Comparison of ENCODE assay signal across 17 cellular contexts in the genomic region with DNA sequence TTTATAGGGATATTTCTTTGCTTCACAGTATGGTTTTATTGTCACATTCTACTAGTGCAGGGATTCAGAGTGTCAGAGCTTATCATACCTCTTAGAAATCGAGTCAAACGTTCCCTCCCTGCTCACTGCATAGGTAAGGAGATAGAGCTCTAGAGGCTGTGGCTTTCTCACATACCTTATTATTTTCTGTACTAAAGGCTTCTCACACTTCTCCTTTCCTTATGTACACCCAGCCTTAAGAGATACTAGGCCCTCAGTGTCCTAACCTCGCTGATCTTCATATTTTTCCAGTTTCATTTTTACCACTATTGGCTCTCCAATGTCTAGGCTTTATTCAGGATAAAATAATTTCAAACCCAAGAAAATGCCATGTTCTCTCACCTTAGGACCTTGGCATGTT.
DNase-seq lines count a peak whose midpoint lies in the region; ATAC-seq and TF ChIP-seq lines count a peak whose summit lies in the region.
"Had no signal": no experiment of that assay in that cellular context is flagged by ENCODE, and none has a peak within 500 bp of the region (broad histone marks: within the 10 kb centered on the region; RNA-seq: fewer than 3 reads in every experiment).

No MANE protein-coding gene starts in this region.

- DNase-seq in PC-9 (no peak), cerebellar cortex (ENCODE audit: low spot score) (no peak), SKM-1 treated with dmso at 0.1 percent for 144 hours (lab: John Stamatoyannopoulos, UW; ENCODE audit: unreplicated experiment) (no peak), RWPE1 (ENCODE audit: low spot score) (no peak), immature natural killer cell (no peak)
- DNase-seq: CD4-positive, CD25-positive, alpha-beta regulatory T cell; DMS53; KG1; NCI-H1436 treated with DMSO at 0.1 percent for 48 hours; NCI-H2081 treated with DMSO at 0.1 percent for 48 hours; NCI-H524; SIG-M5; T-helper 2 cell had no signal

- H3K4me3 ChIP-seq in PC-9: no peak overlapping the region

- POLR2A ChIA-PET in PC-9 (lab: Charles Lee; ENCODE audit: unreplicated experiment): no interaction called here
- POLR2A ChIA-PET in RWPE1 (lab: Yijun Ruan, JAX; ENCODE audit: low non-redundant PET): no interaction called here

- no peaks in the 10 kb centered on the region for H3K36me3 ChIP-seq in PC-9 (ENCODE audit: low read depth)

- H3K79me2 ChIP-seq in PC-9 (ENCODE audit: low read depth): no peaks in the 10 kb centered on the region

- no peak overlapping the region for H3K4me3 Mint-ChIP-seq in immature natural killer cell
- H3K4me3 Mint-ChIP-seq: CD4-positive, CD25-positive, alpha-beta regulatory T cell had no signal

- H4K20me1 ChIP-seq in PC-9 (ENCODE audit: insufficient read depth): no peaks in the 10 kb centered on the region

- H3K9me3 ChIP-seq in PC-9 (ENCODE audit: insufficient read depth, low read depth): no peaks in the 10 kb centered on the region

- peaks cover 0 to 3% (median 0%) of the 10 kb centered on the region in 3 donors for H3K27me3 Mint-ChIP-seq in immature natural killer cell (ENCODE audit: low read depth in 3 of 3)
- H3K27me3 Mint-ChIP-seq: CD4-positive, CD25-positive, alpha-beta regulatory T cell had no signal

- peak overlapping the region; percentile 9; the same call in 1 of the 2 replicates for H3K4me2 ChIP-seq in PC-9

- no peaks in the 10 kb centered on the region for H3K36me3 Mint-ChIP-seq in immature natural killer cell
- H3K36me3 Mint-ChIP-seq: CD4-positive, CD25-positive, alpha-beta regulatory T cell had no signal

- no peaks in the 10 kb centered on the region for H3K9me2 ChIP-seq in PC-9 (ENCODE audit: insufficient read depth)

- H2AFZ ChIP-seq in PC-9: no peak overlapping the region

- no peaks in the 10 kb centered on the region for H3F3A ChIP-seq in PC-9 (ENCODE audit: insufficient read depth, low read depth)

- H3K4me1 ChIP-seq in PC-9 (replicated peaks; ENCODE audit: insufficient read depth): no peaks in the 10 kb centered on the region

- no TSS peak for BruUV-seq in PC-9 (replicated peaks; lab: Mats Ljungman, UMichigan)

- intact Hi-C loops in PC-9 (cut with micrococcal nuclease; ENCODE audit: unreplicated experiment): no loop called here

- H3K9me3 Mint-ChIP-seq in immature natural killer cell: peaks cover 0 to 2% (median 0%) of the 10 kb centered on the region in 6 donors

- no peaks in the 10 kb centered on the region for H3K27me3 ChIP-seq in PC-9 (ENCODE audit: insufficient read depth, low read depth)

- H3K4me1 Mint-ChIP-seq in immature natural killer cell: no peaks in the 10 kb centered on the region

- no peak overlapping the region for H3K27ac Mint-ChIP-seq in immature natural killer cell
- H3K27ac Mint-ChIP-seq: CD4-positive, CD25-positive, alpha-beta regulatory T cell had no signal

- H3K27ac ChIP-seq in PC-9 (no peak overlapping the region), RWPE1 (no peak overlapping the region)

- ATAC-seq in GM18519 (IDR thresholded peaks at IDR 0.05; ENCODE audit: low FRiP score, unreplicated experiment) (peak; percentile 31), GM21717 (IDR thresholded peaks at IDR 0.05; ENCODE audit: unreplicated experiment) (peak; percentile 51), HG03066 (IDR thresholded peaks at IDR 0.05; ENCODE audit: low read depth, unreplicated experiment) (peak; percentile 49)
- ATAC-seq: HepG2 had no signal

- CTCF ChIA-PET in PC-9 (lab: Charles Lee) (no interaction called here), RWPE1 (lab: Yijun Ruan, JAX) (interaction anchor here (0.5 to 1.1 kb wide), 3 partner anchors 15 to 249 kb away, joined by 3 to 5 read pairs (median 3); no protein-coding TSS in a partner anchor)

- no peak for TF ChIP-seq CTCF in PC-9 (conservative IDR thresholded peaks at IDR 0.05)
- no peak for TF ChIP-seq CTCF in RWPE1 (conservative IDR thresholded peaks at IDR 0.05; ENCODE audit: low read depth)
